26 cellular contexts compared by ENCODE assay signal in the genomic region with DNA sequence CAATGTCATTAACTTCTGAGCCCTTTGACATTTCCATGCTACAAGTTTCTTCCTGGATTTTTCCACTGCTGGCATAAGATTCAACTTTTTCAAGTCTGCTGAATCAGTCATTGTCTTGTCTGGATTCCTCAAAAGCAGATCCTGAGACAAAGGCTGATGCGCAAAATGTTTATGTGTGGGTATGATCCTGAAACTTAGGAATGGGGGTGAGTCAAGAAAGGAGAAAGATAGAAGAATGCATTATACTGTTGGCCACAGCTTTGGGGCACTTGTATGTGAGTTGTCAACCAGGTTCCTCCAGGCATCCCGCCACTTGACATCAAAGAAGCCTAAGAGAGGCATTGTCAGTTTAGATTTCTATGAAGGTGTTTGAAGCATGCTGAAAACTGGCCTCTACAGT. TPM values are rescaled to one million over a fixed set of nuclear protein-coding genes. Genes with fewer than 3 reads are reported as not detected.
A peak's percentile ranks its signal among the peaks of the same experiment; 100 is the strongest.
DNase-seq lines count a peak whose midpoint lies in the region; ATAC-seq, FAIRE-seq and TF ChIP-seq lines count a peak whose summit lies in the region.
"Had no signal": no experiment of that assay in that cellular context is flagged by ENCODE, and none has a peak within 500 bp of the region (broad histone marks: within the 10 kb centered on the region; RNA-seq: fewer than 3 reads in every experiment).

No MANE protein-coding gene starts in this region.

- no peaks in the 10 kb centered on the region for H3K9me2 ChIP-seq in OCI-LY7 (ENCODE audit: insufficient read depth, low read length)

- CTCF ChIA-PET in mammary epithelial cell (lab: Charles Lee; ENCODE audit: low non-redundant PET) = no interaction called here
- CTCF ChIA-PET in MCF 10A (lab: Yijun Ruan, JAX) = no interaction called here
- CTCF ChIA-PET in OCI-LY7 (lab: Charles Lee; ENCODE audit: unreplicated experiment) = no interaction called here

- H3K36me3 Mint-ChIP-seq in MCF 10A (ENCODE audit: insufficient read depth, unreplicated experiment) (no peaks in the 10 kb centered on the region), natural killer cell (peaks cover 6% of the 10 kb centered on the region)
- H3K36me3 Mint-ChIP-seq: CD14-positive monocyte had no signal

- dilution Hi-C loops in mammary epithelial cell (cut with HindIII; ENCODE audit: low sequenced_read_pairs) (no loop called here), keratinocyte (cut with MboI; ENCODE audit: extremely low pct_ligation_motif_present, low sequenced_read_pairs) (no loop called here)

- H2AFZ ChIP-seq in mammary epithelial cell (ENCODE audit: low read depth, low read length) (no peak overlapping the region), keratinocyte (ENCODE audit: control insufficient read depth, low read length) (no peak overlapping the region), OCI-LY7 (ENCODE audit: low read length) (no peak overlapping the region)

- 3% methylated on average over 2 of the region's 2 CpGs for WGBS in mammary epithelial cell (ENCODE audit: low coverage, missing lambda C conversion rate)

- no peak for TF ChIP-seq CTCF in mammary epithelial cell (conservative IDR thresholded peaks at IDR 0.05 in 1 of 2, IDR thresholded peaks at IDR 0.05 in 1 of 2; ENCODE audit: extremely low read depth in 1 of 2, insufficient read depth in 1 of 2, low read depth in 1 of 2, low read length in 2 of 2)
- TF ChIP-seq CTCF in MCF 10A (IDR thresholded peaks at IDR 0.05; ENCODE audit: unreplicated experiment) = no peak
- TF ChIP-seq CTCF in keratinocyte (optimal IDR thresholded peaks at IDR 0.05 in 1 of 3, IDR thresholded peaks at IDR 0.05 in 1 of 3, conservative IDR thresholded peaks at IDR 0.05 in 1 of 3; ENCODE audit: extremely low read depth in 1 of 3, insufficient read depth in 2 of 3, low read length in 3 of 3) = no peak
- TF ChIP-seq CTCF in OCI-LY7 (conservative IDR thresholded peaks at IDR 0.05; ENCODE audit: low read length) = no peak
- no peak for TF ChIP-seq CTCF in natural killer cell (IDR thresholded peaks at IDR 0.05)

- no peaks in the 10 kb centered on the region for H3K27me3 ChIP-seq in mammary epithelial cell (ENCODE audit: insufficient read depth, low read length)
- no peaks in the 10 kb centered on the region for H3K27me3 ChIP-seq in keratinocyte (ENCODE audit: control insufficient read depth, extremely low read depth, insufficient read depth, low read length)
- H3K27me3 ChIP-seq: BLaER1 treated with 17β-estradiol and CSF1 and Interleukin-3, amounts not matched to agents 10 nM and 100 nM had no signal

- FAIRE-seq in keratinocyte (lab: Jason Lieb, UNC) = no peak
- FAIRE-seq: GM12891, GM18507, H54 had no signal

- no peak overlapping the region for H3K27ac Mint-ChIP-seq in MCF 10A (ENCODE audit: low read depth, unreplicated experiment)
- no peak overlapping the region for H3K27ac Mint-ChIP-seq in natural killer cell
- H3K27ac Mint-ChIP-seq: CD14-positive monocyte; CD4-positive, alpha-beta T cell; CD8-positive, alpha-beta memory T cell; HFFc6 had no signal

- H3K9me3 ChIP-seq in mammary epithelial cell (replicated peaks; ENCODE audit: insufficient read depth, low read length) (peaks cover 8% of the 10 kb centered on the region), keratinocyte (ENCODE audit: control insufficient read depth, low read depth, low read length) (peaks cover 2% of the 10 kb centered on the region), OCI-LY7 (ENCODE audit: low read length) (0 out of 2 replicates have a peak, but pooled peaks cover 12% of the 10 kb centered on the region)
- H3K9me3 ChIP-seq: BE2C had no signal

- H3K9me3 Mint-ChIP-seq in MCF 10A (ENCODE audit: unreplicated experiment) = peaks cover 7% of the 10 kb centered on the region
- H3K9me3 Mint-ChIP-seq in natural killer cell = peaks cover 2 to 12% of the 10 kb centered on the region in 2 donors

- no peak overlapping the region for H3K27ac ChIP-seq in mammary epithelial cell (ENCODE audit: insufficient read depth, low read depth, low read length)
- no peak overlapping the region for H3K27ac ChIP-seq in keratinocyte (ENCODE audit: control insufficient read depth, insufficient read depth, low read length)
- H3K27ac ChIP-seq in OCI-LY7 (ENCODE audit: low read depth, low read length, poor library complexity, severe bottlenecking) = no peak overlapping the region
- H3K27ac ChIP-seq: A549; BLaER1 treated with 17β-estradiol and CSF1 and Interleukin-3, amounts not matched to agents 10 nM and 100 nM had no signal

- H3K4me3 ChIP-seq in mammary epithelial cell (replicated peaks in 1 of 3; ENCODE audit: insufficient read depth in 1 of 3, low read depth in 2 of 3, low read length in 3 of 3) (no peak overlapping the region), keratinocyte (ENCODE audit: control insufficient read depth in 2 of 3, extremely low read depth in 1 of 3, insufficient read depth in 2 of 3, low read depth in 1 of 3, low read length in 3 of 3) (no peak overlapping the region), OCI-LY7 (ENCODE audit: low read depth, low read length, poor library complexity, severe bottlenecking) (no peak overlapping the region)
- H3K4me3 ChIP-seq: A549; BLaER1 treated with 17β-estradiol and CSF1 and Interleukin-3, amounts not matched to agents 10 nM and 100 nM; HAP-1 had no signal

- intact Hi-C loops in mammary epithelial cell (cut with micrococcal nuclease) = no loop called here
- intact Hi-C loops in MCF 10A (cut with micrococcal nuclease) = no loop called here
- intact Hi-C loops in OCI-LY7 (cut with micrococcal nuclease; ENCODE audit: unreplicated experiment) = no loop called here
- intact Hi-C loops in natural killer cell (cut with micrococcal nuclease) = no loop called here

- BruUV-seq in mammary epithelial cell (replicated peaks; lab: Mats Ljungman, UMichigan) (no TSS peak), MCF 10A (replicated peaks; lab: Mats Ljungman, UMichigan) (no TSS peak), OCI-LY7 (replicated peaks; lab: Mats Ljungman, UMichigan) (no TSS peak)

- in situ Hi-C loops in mammary epithelial cell (cut with MboI; ENCODE audit: low sequenced_read_pairs in 2 of 2) = no loop called here

- no peaks in the 10 kb centered on the region for H3K9me1 ChIP-seq in keratinocyte (ENCODE audit: control insufficient read depth, extremely low read depth, insufficient read depth, low read length)

- no peak overlapping the region for H3K9ac ChIP-seq in mammary epithelial cell (ENCODE audit: insufficient read depth, low read length)
- no peak overlapping the region for H3K9ac ChIP-seq in keratinocyte (ENCODE audit: control insufficient read depth, extremely low read depth, insufficient read depth, low read length)
- H3K9ac ChIP-seq: BLaER1 treated with 17β-estradiol and CSF1 and Interleukin-3, amounts not matched to agents 10 nM and 100 nM had no signal

- H3K4me3 Mint-ChIP-seq in MCF 10A (ENCODE audit: unreplicated experiment) = no peak overlapping the region
- H3K4me3 Mint-ChIP-seq in natural killer cell = no peak overlapping the region
- H3K4me3 Mint-ChIP-seq: CD14-positive monocyte; CD4-positive, alpha-beta T cell; CD8-positive, alpha-beta memory T cell; HFFc6 had no signal

- ATAC-seq in natural killer cell = no peak
- ATAC-seq: A549 had no signal

- H3K79me2 ChIP-seq in mammary epithelial cell (ENCODE audit: insufficient read depth, low read length) = no peaks in the 10 kb centered on the region
- no peaks in the 10 kb centered on the region for H3K79me2 ChIP-seq in keratinocyte (ENCODE audit: control insufficient read depth, insufficient read depth, low read length)
- no peaks in the 10 kb centered on the region for H3K79me2 ChIP-seq in OCI-LY7 (ENCODE audit: insufficient read depth, low read depth, low read length)

- no peaks in the 10 kb centered on the region for H3K27me3 Mint-ChIP-seq in MCF 10A (ENCODE audit: insufficient read depth, unreplicated experiment)
- H3K27me3 Mint-ChIP-seq in natural killer cell (ENCODE audit: low read depth in 2 of 2) = peaks cover 16 to 55% of the 10 kb centered on the region in 2 donors

- POLR2A ChIA-PET in MCF 10A (lab: Yijun Ruan, JAX) = interaction anchor here (1.7 to 2.5 kb wide), 2 partner anchors 48 to 366 kb away, joined by 3 to 8 read pairs; no protein-coding TSS in a partner anchor
- POLR2A ChIA-PET in OCI-LY7 (lab: Charles Lee) = no interaction called here

- H3K4me1 ChIP-seq in mammary epithelial cell (ENCODE audit: insufficient read depth, low read length) (peaks cover 47% of the 10 kb centered on the region), keratinocyte (ENCODE audit: control insufficient read depth, extremely low read depth, insufficient read depth, low read length) (peaks cover 36% of the 10 kb centered on the region), OCI-LY7 (ENCODE audit: insufficient read depth, low read length, poor library complexity, severe bottlenecking) (no peaks in the 10 kb centered on the region)
- H3K4me1 ChIP-seq: A549; BE2C; BLaER1 treated with 17β-estradiol and CSF1 and Interleukin-3, amounts not matched to agents 10 nM and 100 nM; HAP-1 had no signal

- no peak overlapping the region for H3K4me2 ChIP-seq in mammary epithelial cell (ENCODE audit: insufficient read depth, low read depth, low read length)
- peak overlapping the region; percentile 13 for H3K4me2 ChIP-seq in keratinocyte (ENCODE audit: control insufficient read depth, extremely low read depth, insufficient read depth, low read depth, low read length)
- H3K4me2 ChIP-seq in OCI-LY7 (ENCODE audit: low read length) = no peak overlapping the region
- H3K4me2 ChIP-seq: A549; BLaER1 treated with 17β-estradiol and CSF1 and Interleukin-3, amounts not matched to agents 10 nM and 100 nM had no signal

- H3K4me1 Mint-ChIP-seq in MCF 10A (ENCODE audit: insufficient read depth, unreplicated experiment) (peaks cover 14% of the 10 kb centered on the region), natural killer cell (no peaks in the 10 kb centered on the region)
- H3K4me1 Mint-ChIP-seq: CD14-positive monocyte; CD8-positive, alpha-beta memory T cell had no signal

- DNase-seq in mammary epithelial cell (peak; percentile 62), MCF 10A (ENCODE audit: unreplicated experiment) (no peak), M059J (ENCODE audit: low read depth) (peak; percentile 12), keratinocyte (ENCODE audit: low read depth, low spot score) (peak; percentile 69), D341Med (ENCODE audit: low spot score) (no peak), OCI-LY7 (ENCODE audit: low spot score) (no peak), natural killer cell (no peak)
- DNase-seq: 8988T; ACHN; AML-193; BE2C; CD4-positive, alpha-beta T cell; CD8-positive, alpha-beta memory T cell; DMS79; EL; GF-D8; GOT3; HFFc6 had no signal

- H4K20me1 ChIP-seq in mammary epithelial cell (ENCODE audit: insufficient read depth, low read length) (no peaks in the 10 kb centered on the region), keratinocyte (ENCODE audit: control insufficient read depth, extremely low read depth, insufficient read depth, low read length) (no peaks in the 10 kb centered on the region), OCI-LY7 (ENCODE audit: insufficient read depth, low read length) (no peaks in the 10 kb centered on the region)
- H4K20me1 ChIP-seq: BLaER1 treated with 17β-estradiol and CSF1 and Interleukin-3, amounts not matched to agents 10 nM and 100 nM had no signal

- H3K36me3 ChIP-seq in mammary epithelial cell (ENCODE audit: insufficient read depth, low read length) = no peaks in the 10 kb centered on the region
- H3K36me3 ChIP-seq in keratinocyte (ENCODE audit: control insufficient read depth in 2 of 2, extremely low read depth in 1 of 2, insufficient read depth in 2 of 2, low read length in 2 of 2) = no peaks in the 10 kb centered on the region
- no peaks in the 10 kb centered on the region for H3K36me3 ChIP-seq in OCI-LY7 (ENCODE audit: insufficient read depth, low read length)
- H3K36me3 ChIP-seq: BE2C; BLaER1 treated with 17β-estradiol and CSF1 and Interleukin-3, amounts not matched to agents 10 nM and 100 nM; HAP-1 had no signal

RNA-seq across cellular contexts. Expression of a gene that starts 50.4 kb away (rescaled TPM):
- not detected for total RNA-seq in mammary epithelial cell
- polyA plus RNA-seq in mammary epithelial cell = not detected
- not detected for polyA minus RNA-seq in mammary epithelial cell
- not detected in 2 replicates for total RNA-seq in MCF 10A (2022)
- not detected in 2 replicates for total RNA-seq in M059J (2014; rRNA removed; shearing (Covaris generic))
- not detected in 3 replicates for polyA plus RNA-seq in keratinocyte
- not detected for polyA plus RNA-seq in keratinocyte (2011; ENCODE audit: low read depth)
- polyA plus RNA-seq in keratinocyte (2011; cell fraction: cytosol; rRNA removed) = not detected in 2 replicates
- not detected in 2 replicates for polyA plus RNA-seq in keratinocyte (2011; cell fraction: nucleus; rRNA removed)
- polyA plus RNA-seq in keratinocyte (2012; ENCODE audit: low replicate concordance) = not detected in 2 replicates
- not detected in 3 replicates for polyA minus RNA-seq in keratinocyte
- polyA minus RNA-seq in keratinocyte (2011; cell fraction: cytosol; rRNA and poly(A)+ RNA removed) = not detected
- polyA minus RNA-seq in keratinocyte (2011; cell fraction: nucleus; rRNA and poly(A)+ RNA removed) = not detected in 2 replicates
- total RNA-seq in OCI-LY7 (2014; rRNA removed; shearing (Covaris generic)) = not detected in 2 replicates
- not detected in 2 replicates for total RNA-seq in OCI-LY7 (2022)
- total RNA-seq in natural killer cell = not detected
- total RNA-seq: G401, HFFc6 had no signal
- polyA plus RNA-seq: A549, CD14-positive monocyte had no signal

Comparison
In these comparisons a context has a peak if more than half of its experiments do, and no peak if none do; other contexts are left out.
1. DNase-seq: peak in mammary epithelial cell (single experiment), M059J (single experiment) and keratinocyte (single experiment); none in MCF 10A (single experiment), D341Med (single experiment), OCI-LY7 (single experiment) and natural killer cell (single experiment).